Comparison of ENCODE assay signal across 1 cellular context in the genomic region with DNA sequence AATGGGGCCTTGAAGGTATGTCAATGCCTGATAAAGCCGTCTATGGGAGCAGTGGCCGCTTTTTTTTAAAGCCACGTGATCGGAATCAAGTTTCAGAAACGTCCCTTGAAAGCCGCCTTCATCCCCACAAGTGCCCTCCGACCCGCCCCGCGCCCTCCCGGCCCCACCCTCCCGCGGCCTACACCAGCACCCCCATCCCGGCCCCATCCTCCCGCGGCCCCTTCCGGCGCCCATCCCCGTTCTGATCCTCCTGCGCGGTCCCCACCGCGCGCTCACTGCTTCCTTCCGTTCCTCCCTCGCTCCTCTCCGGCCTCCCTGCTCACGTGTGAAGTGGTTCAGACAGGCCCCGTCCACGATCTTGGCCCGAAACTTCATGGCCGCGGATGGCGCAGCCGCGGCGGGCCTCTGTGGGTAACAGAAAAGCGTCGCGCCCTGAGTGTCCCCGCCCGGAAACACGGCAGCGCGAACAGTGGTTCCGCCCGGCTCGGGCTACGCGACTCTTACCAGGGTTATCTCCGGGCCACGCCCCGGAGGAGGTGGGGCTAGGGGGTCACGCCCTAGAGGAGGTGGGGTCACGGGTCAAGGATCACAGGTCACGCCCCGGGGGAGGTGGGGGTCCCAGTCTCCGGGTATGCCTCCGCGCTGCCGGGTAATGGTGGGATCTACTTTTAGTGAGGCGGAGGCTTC.
TF ChIP-seq lines count a peak whose summit lies in the region.

Gene HUS1 (minus strand): TSS at position 471 of the 687 bp plus-strand sequence. CDS start 96 bp downstream, at position 375.

TF ChIP-seq in HepG2, 621 proteins besides CTCF, POLR2A, EP300 and RAD21 (continued from another document and continues in another):
- TF ChIP-seq, protein P1, sequence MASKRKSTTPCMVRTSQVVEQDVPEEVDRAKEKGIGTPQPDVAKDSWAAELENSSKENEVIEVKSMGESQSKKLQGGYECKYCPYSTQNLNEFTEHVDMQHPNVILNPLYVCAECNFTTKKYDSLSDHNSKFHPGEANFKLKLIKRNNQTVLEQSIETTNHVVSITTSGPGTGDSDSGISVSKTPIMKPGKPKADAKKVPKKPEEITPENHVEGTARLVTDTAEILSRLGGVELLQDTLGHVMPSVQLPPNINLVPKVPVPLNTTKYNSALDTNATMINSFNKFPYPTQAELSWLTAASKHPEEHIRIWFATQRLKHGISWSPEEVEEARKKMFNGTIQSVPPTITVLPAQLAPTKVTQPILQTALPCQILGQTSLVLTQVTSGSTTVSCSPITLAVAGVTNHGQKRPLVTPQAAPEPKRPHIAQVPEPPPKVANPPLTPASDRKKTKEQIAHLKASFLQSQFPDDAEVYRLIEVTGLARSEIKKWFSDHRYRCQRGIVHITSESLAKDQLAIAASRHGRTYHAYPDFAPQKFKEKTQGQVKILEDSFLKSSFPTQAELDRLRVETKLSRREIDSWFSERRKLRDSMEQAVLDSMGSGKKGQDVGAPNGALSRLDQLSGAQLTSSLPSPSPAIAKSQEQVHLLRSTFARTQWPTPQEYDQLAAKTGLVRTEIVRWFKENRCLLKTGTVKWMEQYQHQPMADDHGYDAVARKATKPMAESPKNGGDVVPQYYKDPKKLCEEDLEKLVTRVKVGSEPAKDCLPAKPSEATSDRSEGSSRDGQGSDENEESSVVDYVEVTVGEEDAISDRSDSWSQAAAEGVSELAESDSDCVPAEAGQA (IDR thresholded peaks at IDR 0.05; ENCODE audit: low read depth): peak; percentile 74
- TF ChIP-seq, protein P1 (CRISPR knock-in tag; IDR thresholded peaks at IDR 0.05; ENCODE audit: borderline replicate concordance): 0 out of 2 replicates have a peak, but pooled peaks have one; percentile 46
- TF ChIP-seq MLLT10 (CRISPR knock-in tag; IDR thresholded peaks at IDR 0.05): no peak
- no peak for TF ChIP-seq MZF1 (CRISPR knock-in tag; IDR thresholded peaks at IDR 0.05; ENCODE audit: borderline replicate concordance)
- peak; percentile 97 for TF ChIP-seq ZFY (CRISPR knock-in tag; IDR thresholded peaks at IDR 0.05)
- peak; percentile 78 for TF ChIP-seq FOXO1 (CRISPR knock-in tag; IDR thresholded peaks at IDR 0.05)
- no peak for TF ChIP-seq ZNF549 (CRISPR knock-in tag; IDR thresholded peaks at IDR 0.05)
- TF ChIP-seq, protein P2, sequence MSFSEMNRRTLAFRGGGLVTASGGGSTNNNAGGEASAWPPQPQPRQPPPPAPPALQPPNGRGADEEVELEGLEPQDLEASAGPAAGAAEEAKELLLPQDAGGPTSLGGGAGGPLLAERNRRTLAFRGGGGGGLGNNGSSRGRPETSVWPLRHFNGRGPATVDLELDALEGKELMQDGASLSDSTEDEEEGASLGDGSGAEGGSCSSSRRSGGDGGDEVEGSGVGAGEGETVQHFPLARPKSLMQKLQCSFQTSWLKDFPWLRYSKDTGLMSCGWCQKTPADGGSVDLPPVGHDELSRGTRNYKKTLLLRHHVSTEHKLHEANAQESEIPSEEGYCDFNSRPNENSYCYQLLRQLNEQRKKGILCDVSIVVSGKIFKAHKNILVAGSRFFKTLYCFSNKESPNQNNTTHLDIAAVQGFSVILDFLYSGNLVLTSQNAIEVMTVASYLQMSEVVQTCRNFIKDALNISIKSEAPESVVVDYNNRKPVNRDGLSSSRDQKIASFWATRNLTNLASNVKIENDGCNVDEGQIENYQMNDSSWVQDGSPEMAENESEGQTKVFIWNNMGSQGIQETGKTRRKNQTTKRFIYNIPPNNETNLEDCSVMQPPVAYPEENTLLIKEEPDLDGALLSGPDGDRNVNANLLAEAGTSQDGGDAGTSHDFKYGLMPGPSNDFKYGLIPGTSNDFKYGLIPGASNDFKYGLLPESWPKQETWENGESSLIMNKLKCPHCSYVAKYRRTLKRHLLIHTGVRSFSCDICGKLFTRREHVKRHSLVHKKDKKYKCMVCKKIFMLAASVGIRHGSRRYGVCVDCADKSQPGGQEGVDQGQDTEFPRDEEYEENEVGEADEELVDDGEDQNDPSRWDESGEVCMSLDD (CRISPR knock-in tag; IDR thresholded peaks at IDR 0.05; ENCODE audit: borderline replicate concordance): peak; percentile 60; the same call in 1 of the 2 replicates
- TF ChIP-seq ZNF281 (CRISPR knock-in tag; IDR thresholded peaks at IDR 0.05; ENCODE audit: borderline replicate concordance): peak; percentile 27; the same call in 1 of the 2 replicates
- peak; percentile 66; the same call in 1 of the 2 replicates for TF ChIP-seq MTF2 (CRISPR knock-in tag; IDR thresholded peaks at IDR 0.05; ENCODE audit: borderline replicate concordance)
- no peak for TF ChIP-seq ZSCAN31 (CRISPR knock-in tag; IDR thresholded peaks at IDR 0.05; ENCODE audit: low read depth)
- TF ChIP-seq KLF13 (CRISPR knock-in tag; IDR thresholded peaks at IDR 0.05): 0 out of 2 replicates have a peak, but pooled peaks have one; percentile 38
- peak; percentile 93 for TF ChIP-seq HOXA3 (CRISPR knock-in tag; IDR thresholded peaks at IDR 0.05)
- TF ChIP-seq NR2F1 (CRISPR knock-in tag; IDR thresholded peaks at IDR 0.05): peak; percentile 96 to 98
- peak; percentile 77; the same call in 1 of the 2 replicates for TF ChIP-seq STAT5B (CRISPR knock-in tag; IDR thresholded peaks at IDR 0.05)
- TF ChIP-seq HDAC1 (CRISPR knock-in tag; IDR thresholded peaks at IDR 0.05): peak; percentile 98
- peak; percentile 29; the same call in 1 of the 2 replicates for TF ChIP-seq RCOR2 (CRISPR knock-in tag; IDR thresholded peaks at IDR 0.05)
- TF ChIP-seq, protein P3, sequence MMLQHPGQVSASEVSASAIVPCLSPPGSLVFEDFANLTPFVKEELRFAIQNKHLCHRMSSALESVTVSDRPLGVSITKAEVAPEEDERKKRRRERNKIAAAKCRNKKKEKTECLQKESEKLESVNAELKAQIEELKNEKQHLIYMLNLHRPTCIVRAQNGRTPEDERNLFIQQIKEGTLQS (CRISPR knock-in tag; IDR thresholded peaks at IDR 0.05): 0 out of 2 replicates have a peak, but pooled peaks have one; percentile 22
- peak; percentile 86 for TF ChIP-seq ZNF205 (CRISPR knock-in tag; IDR thresholded peaks at IDR 0.05)
- no peak for TF ChIP-seq PRDM4 (CRISPR knock-in tag; IDR thresholded peaks at IDR 0.05; ENCODE audit: borderline replicate concordance)
- TF ChIP-seq TRIM22 (IDR thresholded peaks at IDR 0.05): no peak
- peak; percentile 67; the same call in 1 of the 2 replicates for TF ChIP-seq ZNF460 (CRISPR knock-in tag; IDR thresholded peaks at IDR 0.05; ENCODE audit: borderline replicate concordance)
- TF ChIP-seq REL (CRISPR knock-in tag; conservative IDR thresholded peaks at IDR 0.05): no peak
- TF ChIP-seq ZNF33B (CRISPR knock-in tag; IDR thresholded peaks at IDR 0.05): peak; percentile 79; the same call in 1 of the 2 replicates
- TF ChIP-seq, protein P4, sequence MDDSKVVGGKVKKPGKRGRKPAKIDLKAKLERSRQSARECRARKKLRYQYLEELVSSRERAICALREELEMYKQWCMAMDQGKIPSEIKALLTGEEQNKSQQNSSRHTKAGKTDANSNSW (CRISPR knock-in tag; IDR thresholded peaks at IDR 0.05; ENCODE audit: borderline replicate concordance): no peak
- peak; percentile 79 for TF ChIP-seq ZNF441 (CRISPR knock-in tag; IDR thresholded peaks at IDR 0.05; ENCODE audit: borderline replicate concordance)
- no peak for TF ChIP-seq ZNF235 (CRISPR knock-in tag; IDR thresholded peaks at IDR 0.05; ENCODE audit: borderline replicate concordance)
- TF ChIP-seq BATF2 (CRISPR knock-in tag; IDR thresholded peaks at IDR 0.05): no peak
- TF ChIP-seq, protein P5, sequence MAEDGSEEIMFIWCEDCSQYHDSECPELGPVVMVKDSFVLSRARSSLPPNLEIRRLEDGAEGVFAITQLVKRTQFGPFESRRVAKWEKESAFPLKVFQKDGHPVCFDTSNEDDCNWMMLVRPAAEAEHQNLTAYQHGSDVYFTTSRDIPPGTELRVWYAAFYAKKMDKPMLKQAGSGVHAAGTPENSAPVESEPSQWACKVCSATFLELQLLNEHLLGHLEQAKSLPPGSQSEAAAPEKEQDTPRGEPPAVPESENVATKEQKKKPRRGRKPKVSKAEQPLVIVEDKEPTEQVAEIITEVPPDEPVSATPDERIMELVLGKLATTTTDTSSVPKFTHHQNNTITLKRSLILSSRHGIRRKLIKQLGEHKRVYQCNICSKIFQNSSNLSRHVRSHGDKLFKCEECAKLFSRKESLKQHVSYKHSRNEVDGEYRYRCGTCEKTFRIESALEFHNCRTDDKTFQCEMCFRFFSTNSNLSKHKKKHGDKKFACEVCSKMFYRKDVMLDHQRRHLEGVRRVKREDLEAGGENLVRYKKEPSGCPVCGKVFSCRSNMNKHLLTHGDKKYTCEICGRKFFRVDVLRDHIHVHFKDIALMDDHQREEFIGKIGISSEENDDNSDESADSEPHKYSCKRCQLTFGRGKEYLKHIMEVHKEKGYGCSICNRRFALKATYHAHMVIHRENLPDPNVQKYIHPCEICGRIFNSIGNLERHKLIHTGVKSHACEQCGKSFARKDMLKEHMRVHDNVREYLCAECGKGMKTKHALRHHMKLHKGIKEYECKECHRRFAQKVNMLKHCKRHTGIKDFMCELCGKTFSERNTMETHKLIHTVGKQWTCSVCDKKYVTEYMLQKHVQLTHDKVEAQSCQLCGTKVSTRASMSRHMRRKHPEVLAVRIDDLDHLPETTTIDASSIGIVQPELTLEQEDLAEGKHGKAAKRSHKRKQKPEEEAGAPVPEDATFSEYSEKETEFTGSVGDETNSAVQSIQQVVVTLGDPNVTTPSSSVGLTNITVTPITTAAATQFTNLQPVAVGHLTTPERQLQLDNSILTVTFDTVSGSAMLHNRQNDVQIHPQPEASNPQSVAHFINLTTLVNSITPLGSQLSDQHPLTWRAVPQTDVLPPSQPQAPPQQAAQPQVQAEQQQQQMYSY (CRISPR knock-in tag; IDR thresholded peaks at IDR 0.05): no peak; the same call in 1 of the 2 replicates
- no peak for TF ChIP-seq GLI4 (CRISPR knock-in tag; IDR thresholded peaks at IDR 0.05; ENCODE audit: borderline replicate concordance)
- TF ChIP-seq ZNF629 (CRISPR knock-in tag; conservative IDR thresholded peaks at IDR 0.05): no peak; the same call in 1 of the 2 replicates
- peak; percentile 40; the same call in 1 of the 2 replicates for TF ChIP-seq CEBPG (CRISPR knock-in tag; IDR thresholded peaks at IDR 0.05)
- TF ChIP-seq KAT2B (IDR thresholded peaks at IDR 0.05; ENCODE audit: borderline replicate concordance, low read depth, low read length): no peak
